In the genomic region with DNA sequence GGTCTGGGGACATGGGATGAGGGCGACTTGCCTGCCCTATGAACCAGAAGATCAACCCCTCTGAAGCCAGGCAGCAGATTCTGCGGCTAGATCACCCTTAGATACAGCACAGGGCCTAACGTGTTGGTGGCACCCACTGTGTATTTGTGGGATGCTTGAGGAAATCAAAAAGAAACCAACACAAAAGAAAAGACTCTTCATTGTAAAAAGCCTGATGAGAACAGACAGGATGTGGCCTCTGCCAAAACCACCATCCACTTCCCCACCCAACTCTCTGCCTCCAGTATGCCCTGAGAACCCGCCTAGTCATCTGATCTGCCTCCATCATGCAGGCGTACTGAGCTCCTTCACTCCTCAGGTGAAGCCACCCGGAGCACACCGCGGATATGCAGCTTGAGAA, we compare ENCODE assay signal across 1 cellular context.
TF ChIP-seq lines count a peak whose summit lies in the region.

No MANE protein-coding gene starts in this region.

TF ChIP-seq in HepG2, 621 proteins besides CTCF, POLR2A, EP300 and RAD21 (continued from another document):
- TF ChIP-seq RNF219 (CRISPR knock-in tag; IDR thresholded peaks at IDR 0.05) (no peak), SRSF1 (optimal IDR thresholded peaks at IDR 0.05; ENCODE audit: low read depth, low read length) (no peak), FOXP1 (IDR thresholded peaks at IDR 0.05) (no peak), FOXP1 (CRISPR knock-in tag; IDR thresholded peaks at IDR 0.05) (no peak), MTF1 (CRISPR knock-in tag; IDR thresholded peaks at IDR 0.05) (no peak), NFRKB (IDR thresholded peaks at IDR 0.05) (no peak), ZNF737 (CRISPR knock-in tag; IDR thresholded peaks at IDR 0.05; ENCODE audit: borderline replicate concordance) (no peak), ZNF337 (CRISPR knock-in tag; IDR thresholded peaks at IDR 0.05; ENCODE audit: borderline replicate concordance, low read depth) (no peak), ZNF773 (CRISPR knock-in tag; IDR thresholded peaks at IDR 0.05; ENCODE audit: borderline replicate concordance) (no peak), TERF1 (CRISPR knock-in tag; IDR thresholded peaks at IDR 0.05) (no peak), ZBTB42 (CRISPR knock-in tag; IDR thresholded peaks at IDR 0.05) (no peak), MEIS2 (CRISPR knock-in tag; IDR thresholded peaks at IDR 0.05) (no peak), SIX1 (CRISPR knock-in tag; IDR thresholded peaks at IDR 0.05; ENCODE audit: borderline replicate concordance) (no peak), GPN1 (CRISPR knock-in tag; IDR thresholded peaks at IDR 0.05; ENCODE audit: borderline replicate concordance) (no peak), KMT2B (CRISPR knock-in tag; IDR thresholded peaks at IDR 0.05) (no peak)
